In genomic region chr1:110004583-110004982, GRCh38 we compare ENCODE assay signal across 8 cellular contexts. TPM values are rescaled to one million over a fixed set of nuclear protein-coding genes. Genes with fewer than 3 reads are reported as not detected.
DNase-seq lines count a peak whose midpoint lies in the region; ATAC-seq and TF ChIP-seq lines count a peak whose summit lies in the region.

No MANE protein-coding gene starts in this region.

- DNase-seq in A673 (ENCODE audit: low spot score) (no peak), HFF-Myc (ENCODE audit: extremely low read depth, low read depth) (no peak), caudate nucleus (lab: John Stamatoyannopoulos, UW) (no peak), mucosa of descending colon (peak in 1 of 3 donors; percentile 35), glomerular visceral epithelial cell (ENCODE audit: extremely low spot score) (no peak)
- no peak for DNase-seq in stimulated activated CD4-positive, alpha-beta T cell treated with anti-CD3 and anti-CD28 coated beads, Interleukin-4, amount 100 ng/mL, for 24 hours

- H3K9me3 ChIP-seq in A673 (ENCODE audit: low read depth, low read length, poor library complexity, severe bottlenecking) (no peaks in the 10 kb centered on the region), mucosa of descending colon (no peaks in the 10 kb centered on the region)

- TF ChIP-seq CTCF in A673 (conservative IDR thresholded peaks at IDR 0.05; ENCODE audit: low read depth, low read length) (no peak), HFF-Myc (IDR thresholded peaks at IDR 0.05; ENCODE audit: low read depth, low read length, missing control alignments) (no peak), mucosa of descending colon (IDR thresholded peaks at IDR 0.05) (no peak)

- ATAC-seq in mucosa of descending colon (peak; percentile 59), HG02973 (IDR thresholded peaks at IDR 0.05; ENCODE audit: unreplicated experiment) (no peak), GM18511 (IDR thresholded peaks at IDR 0.05; ENCODE audit: unreplicated experiment) (no peak)

- H3K4me1 ChIP-seq in A673 (ENCODE audit: insufficient read depth, low read length, poor library complexity, severe bottlenecking) (peaks cover 54% of the 10 kb centered on the region), mucosa of descending colon (ENCODE audit: low read depth) (peaks cover 15% of the 10 kb centered on the region)

- intact Hi-C loops in A673 (cut with micrococcal nuclease; ENCODE audit: unreplicated experiment) = no loop called here
- intact Hi-C loops in mucosa of descending colon (cut with DNase I, micrococcal nuclease) = no loop called here

- BruUV-seq in A673 (replicated peaks; lab: Mats Ljungman, UMichigan) = TSS peak; percentile 19

- peak overlapping the region; percentile 18 for H3K4me3 ChIP-seq in A673 (ENCODE audit: low read depth, low read length, poor library complexity, severe bottlenecking)
- peak overlapping the region; percentile 16 for H3K4me3 ChIP-seq in HFF-Myc (replicated peaks; ENCODE audit: low read depth, low read length)
- H3K4me3 ChIP-seq in mucosa of descending colon = no peak overlapping the region

- H3K27me3 ChIP-seq in A673 (replicated peaks; ENCODE audit: insufficient read depth, low read depth, low read length, poor library complexity) = no peaks in the 10 kb centered on the region

- POLR2A ChIA-PET in A673 (lab: Charles Lee; ENCODE audit: low non-redundant PET) = no interaction called here

- H3K36me3 ChIP-seq in A673 (ENCODE audit: insufficient read depth, low read length, poor library complexity, severe bottlenecking) (peaks cover 10% of the 10 kb centered on the region), mucosa of descending colon (ENCODE audit: low read depth) (no peaks in the 10 kb centered on the region)

- CTCF ChIA-PET in A673 (lab: Charles Lee) = interaction anchor here (1.1 kb wide), 1 partner anchor 228 kb away, joined by 3 read pairs; no protein-coding TSS in a partner anchor

- H3K27ac ChIP-seq in A673 (ENCODE audit: low read depth, low read length, poor library complexity, severe bottlenecking) (peak overlapping the region; percentile 81), caudate nucleus (ENCODE audit: low read depth, low read length) (peak overlapping the region; percentile 83)

RNA-seq across cellular contexts. Expression of gene AHCYL1, which starts 20.0 kb away (rescaled TPM):
- total RNA-seq in A673 (2021) (89.6 and 107 TPM in 2 replicates), mucosa of descending colon (100 to 1,000 TPM in 1 of 3 donors, 10 to 100 TPM in 2; 87.5 to 116 (median 87.8) TPM)

RNA-seq across cellular contexts. Expression of gene STRIP1, which starts 29.8 kb away (rescaled TPM):
- total RNA-seq in A673 (2021) (57.7 and 59.6 TPM in 2 replicates), mucosa of descending colon (10 to 100 TPM; 36.6 to 54.8 (median 43.4) TPM)
